18 cellular contexts compared by ENCODE assay signal in the genomic region with DNA sequence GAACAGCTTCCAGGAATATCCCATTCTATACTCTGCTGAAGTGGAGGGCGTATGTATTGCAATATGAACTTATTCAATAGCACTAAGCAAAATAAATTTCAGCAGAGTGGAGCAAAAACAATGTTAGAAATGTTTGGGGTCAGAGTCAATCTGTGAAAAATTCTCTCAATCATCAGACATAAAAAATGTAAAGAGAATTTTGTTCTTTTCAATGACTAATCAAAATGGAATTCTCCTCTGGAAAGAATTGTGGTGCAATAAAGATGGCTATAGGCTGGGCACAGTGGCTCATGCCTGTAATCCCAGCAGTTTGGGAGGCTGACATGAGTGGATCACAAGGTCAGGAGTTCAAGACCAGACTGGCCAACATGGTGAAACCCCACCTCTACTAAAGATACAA.
DNase-seq lines count a peak whose midpoint lies in the region; ATAC-seq, FAIRE-seq and TF ChIP-seq lines count a peak whose summit lies in the region.
"Had no signal": no experiment of that assay in that cellular context is flagged by ENCODE, and none has a peak within 500 bp of the region (broad histone marks: within the 10 kb centered on the region; RNA-seq: fewer than 3 reads in every experiment).

No MANE protein-coding gene starts in this region.

- ATAC-seq in activated CD8-positive, alpha-beta T cell treated with anti-CD3 and anti-CD28 coated beads, Interleukin-2, amount 10 ng/mL, durations not matched to agents 7 days and 5 days = no peak
- ATAC-seq: activated naive CD8-positive, alpha-beta T cell treated with anti-CD3 and anti-CD28 coated beads, Interleukin-2, amount 50 U/mL, for 24 hours had no signal

- H2AFZ ChIP-seq in astrocyte (ENCODE audit: low read depth, low read length) = no peak overlapping the region

- H3K9me3 Mint-ChIP-seq in astrocyte (ENCODE audit: unreplicated experiment) = no peaks in the 10 kb centered on the region
- H3K9me3 Mint-ChIP-seq in activated CD8-positive, alpha-beta T cell treated with anti-CD3 and anti-CD28 coated beads, Interleukin-2, amount 10 ng/mL, durations not matched to agents 7 days and 5 days (ENCODE audit: insufficient read depth) = no peaks in the 10 kb centered on the region
- H3K9me3 Mint-ChIP-seq: activated CD4-positive, alpha-beta T cell treated with anti-CD3 and anti-CD28 coated beads, Interleukin-2, amount 10 ng/mL, durations not matched to agents 7 days and 5 days; activated naive CD8-positive, alpha-beta T cell treated with anti-CD3 and anti-CD28 coated beads, Interleukin-2, amount 50 U/mL, for 24 hours had no signal

- peak; percentile 62 for FAIRE-seq in HTR-8/SVneo (lab: Jason Lieb, UNC)
- FAIRE-seq in astrocyte (lab: Jason Lieb, UNC) = no peak
- FAIRE-seq: islet of Langerhans, small intestine had no signal

- H4K20me1 ChIP-seq in astrocyte (ENCODE audit: insufficient read depth, low read length) = no peaks in the 10 kb centered on the region

- no peak overlapping the region for H3K4me3 ChIP-seq in astrocyte (ENCODE audit: insufficient read depth, low read depth, low read length)
- no peak overlapping the region for H3K4me3 ChIP-seq in foreskin fibroblast (ENCODE audit: low read depth in 1 of 2, low read length in 2 of 2)

- H3K4me1 ChIP-seq in astrocyte (ENCODE audit: insufficient read depth, low read length) = peaks cover 20% of the 10 kb centered on the region

- CTCF ChIA-PET in activated CD8-positive, alpha-beta T cell treated with anti-CD3 and anti-CD28 coated beads, Interleukin-2, amount 10 ng/mL, durations not matched to agents 7 days and 5 days (lab: Charles Lee) = interaction anchor here (1.5 to 5.1 kb wide), 5 partner anchors 8 to 286 kb away, joined by 3 to 18 read pairs (median 8); no protein-coding TSS in a partner anchor

- no peak overlapping the region for H3K9ac ChIP-seq in astrocyte (ENCODE audit: low read length)

- H3K36me3 ChIP-seq in astrocyte (ENCODE audit: insufficient read depth, low read length) = peaks cover 4% of the 10 kb centered on the region

- no peak overlapping the region for H3K4me2 ChIP-seq in astrocyte (ENCODE audit: low read length)

- H3K9me3 ChIP-seq in astrocyte (ENCODE audit: insufficient read depth, low read depth, low read length) = no peaks in the 10 kb centered on the region

- TF ChIP-seq CTCF in astrocyte (IDR thresholded peaks at IDR 0.05; ENCODE audit: insufficient read depth, low read depth, low read length) (no peak), foreskin fibroblast (IDR thresholded peaks at IDR 0.05; ENCODE audit: low read depth, low read length) (no peak)

- no peaks in the 10 kb centered on the region for H3K36me3 Mint-ChIP-seq in astrocyte (ENCODE audit: low read depth, unreplicated experiment)
- H3K36me3 Mint-ChIP-seq in activated CD8-positive, alpha-beta T cell treated with anti-CD3 and anti-CD28 coated beads, Interleukin-2, amount 10 ng/mL, durations not matched to agents 7 days and 5 days (ENCODE audit: low read depth) = no peaks in the 10 kb centered on the region

- peak; percentile 46 for DNase-seq in ACHN
- no peak for DNase-seq in HTR-8/SVneo (ENCODE audit: insufficient read length, low spot score)
- peak; percentile 63 for DNase-seq in astrocyte (ENCODE audit: low read depth)
- peak; percentile 59 to 73 for DNase-seq in foreskin fibroblast
- no peak for DNase-seq in DMS79 (lab: John Stamatoyannopoulos, UW)
- no peak for DNase-seq in activated CD8-positive, alpha-beta T cell treated with anti-CD3 and anti-CD28 coated beads, Interleukin-2, amount 10 ng/mL, durations not matched to agents 7 days and 5 days
- no peak for DNase-seq in SKM-1 treated with dmso at 0.1 percent for 144 hours (lab: John Stamatoyannopoulos, UW; ENCODE audit: unreplicated experiment)
- no peak for DNase-seq in effector CD8-positive, alpha-beta T cell (lab: John Stamatoyannopoulos, UW)
- DNase-seq: activated CD4-positive, alpha-beta T cell treated with anti-CD3 and anti-CD28 coated beads, Interleukin-2, amount 10 ng/mL, durations not matched to agents 7 days and 5 days; activated naive CD8-positive, alpha-beta T cell treated with anti-CD3 and anti-CD28 coated beads, Interleukin-2, amount 50 U/mL, for 24 hours; activated T-cell treated with anti-CD3 and anti-CD28 coated beads, Interleukin-2, amount 50 U/mL, for 48 hours; midbrain; NCI-H2081 treated with DMSO at 0.1 percent for 48 hours; Right ventricle myocardium superior; small intestine; stimulated activated naive CD4-positive, alpha-beta T cell treated with Interleukin-2 at 50 U/mL for 16 hours; T1000 had no signal

- H3K4me3 Mint-ChIP-seq in astrocyte (ENCODE audit: unreplicated experiment) = no peak overlapping the region
- no peak overlapping the region for H3K4me3 Mint-ChIP-seq in activated CD8-positive, alpha-beta T cell treated with anti-CD3 and anti-CD28 coated beads, Interleukin-2, amount 10 ng/mL, durations not matched to agents 7 days and 5 days
- H3K4me3 Mint-ChIP-seq: activated CD4-positive, alpha-beta T cell treated with anti-CD3 and anti-CD28 coated beads, Interleukin-2, amount 10 ng/mL, durations not matched to agents 7 days and 5 days; activated naive CD8-positive, alpha-beta T cell treated with anti-CD3 and anti-CD28 coated beads, Interleukin-2, amount 50 U/mL, for 24 hours had no signal

- H3K4me1 Mint-ChIP-seq in astrocyte (ENCODE audit: low read depth, unreplicated experiment) = peaks cover 14% of the 10 kb centered on the region
- H3K4me1 Mint-ChIP-seq in activated CD8-positive, alpha-beta T cell treated with anti-CD3 and anti-CD28 coated beads, Interleukin-2, amount 10 ng/mL, durations not matched to agents 7 days and 5 days (ENCODE audit: low read depth) = peaks cover 10% of the 10 kb centered on the region

- H3K79me2 ChIP-seq in astrocyte (ENCODE audit: insufficient read depth, low read length) = no peaks in the 10 kb centered on the region

- no peaks in the 10 kb centered on the region for H3K27me3 ChIP-seq in astrocyte (ENCODE audit: insufficient read depth, low read length)

- POLR2A ChIA-PET in activated CD8-positive, alpha-beta T cell treated with anti-CD3 and anti-CD28 coated beads, Interleukin-2, amount 10 ng/mL, durations not matched to agents 7 days and 5 days (lab: Charles Lee) = interaction anchor here (0.6 kb wide), 1 partner anchor 248 kb away, joined by 3 read pairs; no protein-coding TSS in a partner anchor

- in situ Hi-C loops in ACHN (cut with HindIII; ENCODE audit: low pct_ligation_motif_present, low pct_unique_long_range_greater_than_20kb, low sequenced_read_pairs) = no loop called here

- H3K27ac ChIP-seq in astrocyte (ENCODE audit: low read depth, low read length) = peak overlapping the region; percentile 39

- H3K27me3 Mint-ChIP-seq in astrocyte (ENCODE audit: low read depth, unreplicated experiment) = no peaks in the 10 kb centered on the region
- H3K27me3 Mint-ChIP-seq in activated CD8-positive, alpha-beta T cell treated with anti-CD3 and anti-CD28 coated beads, Interleukin-2, amount 10 ng/mL, durations not matched to agents 7 days and 5 days (ENCODE audit: low read depth) = no peaks in the 10 kb centered on the region
- H3K27me3 Mint-ChIP-seq: activated CD4-positive, alpha-beta T cell treated with anti-CD3 and anti-CD28 coated beads, Interleukin-2, amount 10 ng/mL, durations not matched to agents 7 days and 5 days; activated naive CD8-positive, alpha-beta T cell treated with anti-CD3 and anti-CD28 coated beads, Interleukin-2, amount 50 U/mL, for 24 hours had no signal

- peak overlapping the region; percentile 31 for H3K27ac Mint-ChIP-seq in astrocyte (ENCODE audit: unreplicated experiment)
- no peak overlapping the region for H3K27ac Mint-ChIP-seq in activated CD8-positive, alpha-beta T cell treated with anti-CD3 and anti-CD28 coated beads, Interleukin-2, amount 10 ng/mL, durations not matched to agents 7 days and 5 days
- H3K27ac Mint-ChIP-seq: activated CD4-positive, alpha-beta T cell treated with anti-CD3 and anti-CD28 coated beads, Interleukin-2, amount 10 ng/mL, durations not matched to agents 7 days and 5 days; activated naive CD8-positive, alpha-beta T cell treated with anti-CD3 and anti-CD28 coated beads, Interleukin-2, amount 50 U/mL, for 24 hours had no signal

Comparison
In these comparisons a context has a peak if more than half of its experiments do, and no peak if none do; other contexts are left out.
1. DNase-seq: peak in ACHN (single experiment), astrocyte (single experiment) and foreskin fibroblast (2 of 2); none in HTR-8/SVneo (single experiment), DMS79 (single experiment), activated CD8-positive, alpha-beta T cell treated with anti-CD3 and anti-CD28 coated beads, Interleukin-2, amount 10 ng/mL, durations not matched to agents 7 days and 5 days (single experiment), SKM-1 treated with dmso at 0.1 percent for 144 hours (single experiment) and effector CD8-positive, alpha-beta T cell (single experiment).